ENCODE assay signal across 15 cellular contexts in the genomic region with DNA sequence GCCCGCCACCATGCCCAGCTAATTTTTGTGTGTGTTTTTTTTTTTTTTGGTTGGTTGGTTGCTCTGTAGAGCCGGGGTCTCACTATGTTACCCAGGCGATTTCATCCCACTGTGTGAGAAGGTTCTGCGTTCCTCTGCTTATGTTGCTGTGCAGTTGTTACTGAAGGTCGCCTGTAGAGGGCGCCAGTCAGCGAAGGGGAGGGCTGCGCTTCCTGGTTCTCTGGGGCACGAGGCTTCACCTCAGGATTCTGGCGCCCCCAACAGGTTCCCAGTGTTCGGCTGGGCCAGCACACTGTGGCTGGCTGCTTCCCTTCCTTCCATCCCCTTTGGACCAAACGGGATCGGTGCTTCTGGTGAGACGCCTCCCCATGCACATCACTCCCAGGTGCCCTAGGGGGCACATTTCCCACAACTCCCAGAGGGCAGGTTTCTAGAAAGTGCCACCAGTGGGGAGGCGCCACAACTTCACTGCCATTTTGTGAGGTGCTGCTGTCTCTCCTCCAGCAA. TPM values are rescaled to one million over a fixed set of nuclear protein-coding genes. Genes with fewer than 3 reads are reported as not detected.
DNase-seq lines count a peak whose midpoint lies in the region; TF ChIP-seq lines count a peak whose summit lies in the region.
"Not testable (repeated sequence)": the region's sequence is repeated elsewhere in the genome, so short reads cannot be mapped to it uniquely, and the experiment has no call there.
"Had no signal": no experiment of that assay in that cellular context is flagged by ENCODE, and none has a peak within 500 bp of the region (broad histone marks: within the 10 kb centered on the region; RNA-seq: fewer than 3 reads in every experiment).

A gene with protein sequence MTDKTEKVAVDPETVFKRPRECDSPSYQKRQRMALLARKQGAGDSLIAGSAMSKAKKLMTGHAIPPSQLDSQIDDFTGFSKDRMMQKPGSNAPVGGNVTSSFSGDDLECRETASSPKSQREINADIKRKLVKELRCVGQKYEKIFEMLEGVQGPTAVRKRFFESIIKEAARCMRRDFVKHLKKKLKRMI (plus strand): TSS at position 457 of the 507 bp plus-strand sequence. CDS start 5,302 bp downstream, outside the sequence.

- H3K36me3 Mint-ChIP-seq in chondrocyte (ENCODE audit: low read depth) = not testable (repeated sequence)

- H3K27me3 ChIP-seq in GM06990 (replicated peaks; ENCODE audit: control insufficient read depth, insufficient read depth, low read length) = not testable (repeated sequence)

- H3K4me1 Mint-ChIP-seq in chondrocyte (ENCODE audit: low read depth) = not testable (repeated sequence)

- not testable (repeated sequence) for H3K27ac Mint-ChIP-seq in chondrocyte (ENCODE audit: unreplicated experiment)

- H3K36me3 ChIP-seq in GM06990 (ENCODE audit: control insufficient read depth, insufficient read depth, low read length) = not testable (repeated sequence)

- TF ChIP-seq CTCF in 22Rv1 (IDR thresholded peaks at IDR 0.05) = peak; percentile 34
- TF ChIP-seq CTCF in GM06990 (IDR thresholded peaks at IDR 0.05; ENCODE audit: insufficient read depth, low read length, poor library complexity, severe bottlenecking) = peak; percentile 41
- TF ChIP-seq CTCF in HFF-Myc (IDR thresholded peaks at IDR 0.05; ENCODE audit: low read depth, low read length, missing control alignments) = peak; percentile 17
- peak; percentile 32 for TF ChIP-seq CTCF in chondrocyte (IDR thresholded peaks at IDR 0.05)

- H3K27me3 Mint-ChIP-seq in chondrocyte (ENCODE audit: low read depth) = not testable (repeated sequence)

- in situ Hi-C loops in SK-MEL-5 (cut with HindIII; ENCODE audit: low pct_unique_long_range_greater_than_20kb, low sequenced_read_pairs) = not testable (repeated sequence)

- H3K4me3 Mint-ChIP-seq in chondrocyte (ENCODE audit: unreplicated experiment) = not testable (repeated sequence)

- not testable (repeated sequence) for DNase-seq in GM06990 (ENCODE audit: extremely low read depth, insufficient read length); HFF-Myc (ENCODE audit: extremely low read depth, low read depth); chondrocyte (ENCODE audit: low spot score)
- DNase-seq in NCI-H1930 (lab: John Stamatoyannopoulos, UW) = peak; percentile 61 to 78
- DNase-seq in SK-MEL-5 (ENCODE audit: low read depth, low spot score) = peak; percentile 27
- peak; percentile 83 for DNase-seq in activated CD8-positive, alpha-beta memory T cell treated with anti-CD3 and anti-CD28 coated beads, Interleukin-2, amount 50 U/mL, for 48 hours
- DNase-seq in stimulated activated CD4-positive, alpha-beta T cell treated with anti-CD3 and anti-CD28 coated beads, Interleukin-15, amount 100 ng/mL, for 24 hours = peak; percentile 60

- H3K9me3 Mint-ChIP-seq in chondrocyte (ENCODE audit: low read depth) = not testable (repeated sequence)

- not testable (repeated sequence) for H3K4me3 ChIP-seq in GM06990 (replicated peaks; ENCODE audit: low read depth, low read length); HFF-Myc (replicated peaks; ENCODE audit: low read depth, low read length)

- not testable (repeated sequence) for H3K27ac ChIP-seq in 22Rv1

RNA-seq across cellular contexts. Expression of the gene that starts here (rescaled TPM):
- 2.4 and 2.8 TPM in 2 replicates for total RNA-seq in SK-MEL-5 (2014; rRNA removed; shearing (Covaris generic))
- polyA plus RNA-seq in SK-MEL-5 (2015; cell fraction: cytosol; rRNA removed) = not detected in 2 replicates
- 1.1 and 6.7 TPM in 2 replicates for polyA plus RNA-seq in SK-MEL-5 (2015; cell fraction: nucleus; rRNA removed)
- not detected in 3 replicates for total RNA-seq in chondrocyte
- total RNA-seq: esophagus squamous epithelium; glomerular endothelial cell; left colon; naive thymus-derived CD8-positive, alpha-beta T cell; right cardiac atrium; T-helper 2 cell treated with Interferon-gamma antibody and Interleukin-4, amounts not matched to agents 100 ng/mL and 5 ng/mL, for 36 hours had no signal
- polyA plus RNA-seq: naive thymus-derived CD8-positive, alpha-beta T cell; ovary; right cardiac atrium had no signal
